33 cellular contexts compared by ENCODE assay signal in the genomic region with DNA sequence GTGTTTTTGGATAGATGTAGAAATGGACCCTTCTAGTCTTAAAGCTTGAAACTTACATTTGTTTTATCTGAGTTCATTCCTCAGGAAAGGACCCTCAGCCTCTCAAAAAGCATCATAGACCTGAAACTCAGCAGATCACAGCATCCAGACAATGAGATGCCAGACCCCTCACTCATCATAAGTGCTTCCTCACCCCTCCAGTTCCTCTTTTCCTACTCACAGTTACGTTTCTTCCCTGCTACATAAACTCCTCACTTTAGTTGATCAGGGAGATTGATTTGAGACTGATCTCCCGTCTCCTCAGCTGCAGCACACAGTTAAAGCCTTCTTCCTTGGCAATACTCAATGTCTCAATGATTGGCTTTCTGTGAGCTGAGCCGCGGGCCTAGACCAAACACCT.
"Had no signal": no experiment of that assay in that cellular context is flagged by ENCODE, and none has a peak within 500 bp of the region (broad histone marks: within the 10 kb centered on the region; RNA-seq: fewer than 3 reads in every experiment).

No MANE protein-coding gene starts in this region.

- H3K4me3 ChIP-seq: adrenal gland, ascending aorta, body of pancreas, breast epithelium, cardiac muscle cell had no signal

- DNase-seq: activated effector memory CD4-positive, alpha-beta T cell treated with anti-CD3 and anti-CD28 coated beads, Interleukin-2, amount 50 U/mL, for 16 hours; activated effector memory CD4-positive, alpha-beta T cell treated with Interleukin-2 at 50 U/mL for 16 hours; activated gamma-delta T cell; activated gamma-delta T cell treated with Interleukin-2 at 50 U/mL for 16 hours; activated naive CD4-positive, alpha-beta T cell; activated naive CD4-positive, alpha-beta T cell treated with anti-CD3 and anti-CD28 coated beads for 36 hours; activated naive CD4-positive, alpha-beta T cell treated with anti-CD3 and anti-CD28 coated beads, Interleukin-2, amount 10 ng/mL, durations not matched to agents 7 days and 5 days; activated naive CD4-positive, alpha-beta T cell treated with anti-CD3 and anti-CD28 coated beads, Interleukin-2, amount 50 U/mL, for 16 hours; activated naive CD4-positive, alpha-beta T cell treated with Interleukin-2 at 50 U/mL for 16 hours; activated naive CD8-positive, alpha-beta T cell treated with anti-CD3 and anti-CD28 coated beads for 36 hours; activated naive CD8-positive, alpha-beta T cell treated with anti-CD3 and anti-CD28 coated beads, Interleukin-2, amount 10 ng/mL, durations not matched to agents 7 days and 5 days; activated naive CD8-positive, alpha-beta T cell treated with anti-CD3 and anti-CD28 coated beads, Interleukin-2, amount 50 U/mL, for 24 hours; activated T-cell treated with anti-CD3 and anti-CD28 coated beads, Interleukin-2, amount 50 U/mL, for 4 hours; activated T-cell treated with anti-CD3 and anti-CD28 coated beads, Interleukin-2, amount 50 U/mL, for 48 hours; activated T-cell treated with anti-CD3 and anti-CD28 coated beads, Interleukin-2, amount 50 U/mL, for 72 hours; adrenal gland; amniotic stem cell; amygdala; anterior cingulate cortex; aorta; body of pancreas; brain microvascular endothelial cell; caudate nucleus; central memory CD4-positive, alpha-beta T cell; cerebellar nuclear complex had no signal

- FAIRE-seq: astrocyte, bronchial epithelial cell, colon had no signal

- H3K27me3 ChIP-seq: adrenal gland, ascending aorta, brain microvascular endothelial cell, breast epithelium had no signal

- H3K9me3 ChIP-seq: adrenal gland, ascending aorta, body of pancreas, breast epithelium had no signal

- H3K27ac ChIP-seq: adrenal gland, ascending aorta, body of pancreas, brain microvascular endothelial cell, breast epithelium, cardiac muscle cell had no signal

- H3K4me1 ChIP-seq: adrenal gland, ascending aorta, body of pancreas, breast epithelium had no signal

- ATAC-seq: activated naive CD4-positive, alpha-beta T cell treated with anti-CD3 and anti-CD28 coated beads, Interleukin-2, amount 50 U/mL, for 72 hours; activated naive CD8-positive, alpha-beta T cell treated with anti-CD3 and anti-CD28 coated beads, Interleukin-2, amount 50 U/mL, for 24 hours; activated T-cell treated with anti-CD3 and anti-CD28 coated beads, Interleukin-2, amount 50 U/mL, for 4 hours; activated T-cell treated with anti-CD3 and anti-CD28 coated beads, Interleukin-2, amount 50 U/mL, for 72 hours; activated T-helper 17 cell treated with anti-CD3 and anti-CD28 coated beads, Interleukin-2, amount 50 U/mL, for 72 hours; body of pancreas had no signal

- H3K36me3 ChIP-seq: adrenal gland, ascending aorta, brain microvascular endothelial cell, breast epithelium, cardiac muscle cell had no signal
